Comparison of ENCODE assay signal across 15 cellular contexts in genomic region chr9:6877671-6878161, GRCh38.
DNase-seq lines count a peak whose midpoint lies in the region; ATAC-seq and TF ChIP-seq lines count a peak whose summit lies in the region.
"Had no signal": no experiment of that assay in that cellular context is flagged by ENCODE, and none has a peak within 500 bp of the region (broad histone marks: within the 10 kb centered on the region; RNA-seq: fewer than 3 reads in every experiment).

No MANE protein-coding gene starts in this region.

- H3K27me3 ChIP-seq in RWPE2 (ENCODE audit: insufficient read depth, poor library complexity, severe bottlenecking) (no peaks in the 10 kb centered on the region), smooth muscle cell (ENCODE audit: low read depth) (no peaks in the 10 kb centered on the region)
- H3K27me3 ChIP-seq: SJSA1, spleen had no signal

- H3K4me3 ChIP-seq in RWPE2 (ENCODE audit: severe bottlenecking) (no peak overlapping the region), fibroblast of pulmonary artery (replicated peaks; ENCODE audit: low read depth, low read length) (no peak overlapping the region), smooth muscle cell (no peak overlapping the region)
- H3K4me3 ChIP-seq: SJSA1, spleen had no signal

- no peaks in the 10 kb centered on the region for H3F3A ChIP-seq in smooth muscle cell (ENCODE audit: low read depth)

- H3K79me2 ChIP-seq in smooth muscle cell (ENCODE audit: low read depth): no peaks in the 10 kb centered on the region

- H3K4me2 ChIP-seq in smooth muscle cell: peak overlapping the region; percentile 48

- DNase-seq in activated naive CD4-positive, alpha-beta T cell treated with Interleukin-2 at 50 U/mL for 16 hours: no peak
- DNase-seq in RWPE2 (ENCODE audit: low spot score) (no peak), fibroblast of pulmonary artery (ENCODE audit: low read depth) (peak; percentile 71), smooth muscle cell (lab: John Stamatoyannopoulos, UW; ENCODE audit: unreplicated experiment) (no peak)
- DNase-seq in NK-92 treated with Interleukin-12 subunit alpha and Interleukin-12 subunit beta, amount 100 ng/mL, for 24 hours (lab: John Stamatoyannopoulos, UW): no peak
- no peak for DNase-seq in stimulated activated CD4-positive, alpha-beta T cell treated with anti-CD3 and anti-CD28 coated beads, Interleukin-4, amount 100 ng/mL, for 1 hour
- DNase-seq: activated naive CD4-positive, alpha-beta T cell treated with anti-CD3 and anti-CD28 coated beads for 36 hours; cerebellar nuclear complex; DMS 273 treated with DMSO at 0.1 percent for 48 hours; NCI-H2171 treated with DMSO at 0.1 percent for 48 hours; occipital lobe; spleen had no signal

- H3K27ac Mint-ChIP-seq in activated naive CD4-positive, alpha-beta T cell treated with anti-CD3 and anti-CD28 coated beads, Interleukin-2, amount 50 U/mL, for 24 hours: peak overlapping the region; percentile 36
- H3K27ac Mint-ChIP-seq: activated naive CD4-positive, alpha-beta T cell treated with anti-CD3 and anti-CD28 coated beads for 36 hours had no signal

- H3K9ac ChIP-seq in smooth muscle cell (ENCODE audit: low read depth): peak overlapping the region; percentile 23

- peak; percentile 90 for ATAC-seq in RWPE2 (ENCODE audit: low read depth)
- no peak for ATAC-seq in GM19023 (IDR thresholded peaks at IDR 0.05; ENCODE audit: unreplicated experiment)

- H3K4me1 ChIP-seq in RWPE2 (ENCODE audit: insufficient read depth, poor library complexity, severe bottlenecking) (no peaks in the 10 kb centered on the region), smooth muscle cell (ENCODE audit: low read depth) (no peaks in the 10 kb centered on the region)
- H3K4me1 ChIP-seq: SJSA1 had no signal

- no peak overlapping the region for H3K27ac ChIP-seq in RWPE2 (ENCODE audit: poor library complexity, severe bottlenecking)
- H3K27ac ChIP-seq in smooth muscle cell (ENCODE audit: low read depth): peak overlapping the region; percentile 39
- H3K27ac ChIP-seq: SJSA1, spleen had no signal

- TF ChIP-seq CTCF in RWPE2 (IDR thresholded peaks at IDR 0.05; ENCODE audit: poor library complexity, severe bottlenecking): no peak
- no peak for TF ChIP-seq CTCF in fibroblast of pulmonary artery (IDR thresholded peaks at IDR 0.05; ENCODE audit: low read length, missing control alignments)
- no peak for TF ChIP-seq CTCF in smooth muscle cell (IDR thresholded peaks at IDR 0.05; ENCODE audit: borderline replicate concordance, insufficient read depth, poor library complexity, severe bottlenecking)

- no peak overlapping the region for H3K4me3 Mint-ChIP-seq in activated naive CD4-positive, alpha-beta T cell treated with anti-CD3 and anti-CD28 coated beads, Interleukin-2, amount 50 U/mL, for 24 hours
- H3K4me3 Mint-ChIP-seq: activated naive CD4-positive, alpha-beta T cell treated with anti-CD3 and anti-CD28 coated beads for 36 hours had no signal

- H4K20me1 ChIP-seq in smooth muscle cell (ENCODE audit: low read depth): peaks cover 18% of the 10 kb centered on the region

- peaks cover 54% of the 10 kb centered on the region for H3K4me1 Mint-ChIP-seq in activated naive CD4-positive, alpha-beta T cell treated with anti-CD3 and anti-CD28 coated beads, Interleukin-2, amount 50 U/mL, for 24 hours

- H3K9me3 ChIP-seq in RWPE2 (ENCODE audit: severe bottlenecking): no peaks in the 10 kb centered on the region
- H3K9me3 ChIP-seq in smooth muscle cell (replicated peaks; ENCODE audit: low read depth): no peaks in the 10 kb centered on the region
- H3K9me3 ChIP-seq: SJSA1, spleen had no signal

- H2AFZ ChIP-seq in smooth muscle cell (ENCODE audit: low read depth): no peak overlapping the region

- H3K36me3 Mint-ChIP-seq in activated naive CD4-positive, alpha-beta T cell treated with anti-CD3 and anti-CD28 coated beads, Interleukin-2, amount 50 U/mL, for 24 hours: peaks cover 33% of the 10 kb centered on the region

- H3K9me3 Mint-ChIP-seq in activated naive CD4-positive, alpha-beta T cell treated with anti-CD3 and anti-CD28 coated beads, Interleukin-2, amount 50 U/mL, for 24 hours: no peaks in the 10 kb centered on the region
- H3K9me3 Mint-ChIP-seq: activated naive CD4-positive, alpha-beta T cell treated with anti-CD3 and anti-CD28 coated beads for 36 hours had no signal

- H3K36me3 ChIP-seq in RWPE2 (ENCODE audit: low read depth) (no peaks in the 10 kb centered on the region), smooth muscle cell (ENCODE audit: low read depth) (no peaks in the 10 kb centered on the region)
- H3K36me3 ChIP-seq: SJSA1 had no signal

- H3K27me3 Mint-ChIP-seq in activated naive CD4-positive, alpha-beta T cell treated with anti-CD3 and anti-CD28 coated beads, Interleukin-2, amount 50 U/mL, for 24 hours: no peaks in the 10 kb centered on the region

- 25% methylated on average over 1 of the region's 1 CpG for WGBS in smooth muscle cell (ENCODE audit: low lambda C conversion rate)
